ENCODE assay signal across 1 cellular context in the genomic region with DNA sequence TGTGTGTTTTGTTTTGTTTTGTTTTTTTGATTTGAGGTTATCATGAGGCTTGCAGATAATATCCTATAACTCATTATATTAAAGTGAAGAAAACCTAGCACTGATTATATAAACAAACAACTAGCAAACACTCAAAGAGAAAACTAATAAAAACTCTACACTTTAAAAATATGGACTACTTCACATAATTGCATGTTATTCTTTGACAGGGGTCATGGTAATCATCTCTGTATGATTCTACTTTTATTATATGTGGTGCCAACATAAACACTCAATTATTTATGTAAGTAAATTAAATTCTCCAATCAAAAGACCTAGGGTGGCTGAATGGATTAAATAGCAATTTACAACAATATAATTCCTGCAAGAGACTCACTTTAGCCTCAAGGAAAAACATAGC.
A peak's percentile ranks its signal among the peaks of the same experiment; 100 is the strongest.
TF ChIP-seq lines count a peak whose summit lies in the region.

No MANE protein-coding gene starts in this region.

TF ChIP-seq in HEK293, 187 proteins besides CTCF, POLR2A, EP300 and RAD21 (continued from another document):
- TF ChIP-seq, protein P1, sequence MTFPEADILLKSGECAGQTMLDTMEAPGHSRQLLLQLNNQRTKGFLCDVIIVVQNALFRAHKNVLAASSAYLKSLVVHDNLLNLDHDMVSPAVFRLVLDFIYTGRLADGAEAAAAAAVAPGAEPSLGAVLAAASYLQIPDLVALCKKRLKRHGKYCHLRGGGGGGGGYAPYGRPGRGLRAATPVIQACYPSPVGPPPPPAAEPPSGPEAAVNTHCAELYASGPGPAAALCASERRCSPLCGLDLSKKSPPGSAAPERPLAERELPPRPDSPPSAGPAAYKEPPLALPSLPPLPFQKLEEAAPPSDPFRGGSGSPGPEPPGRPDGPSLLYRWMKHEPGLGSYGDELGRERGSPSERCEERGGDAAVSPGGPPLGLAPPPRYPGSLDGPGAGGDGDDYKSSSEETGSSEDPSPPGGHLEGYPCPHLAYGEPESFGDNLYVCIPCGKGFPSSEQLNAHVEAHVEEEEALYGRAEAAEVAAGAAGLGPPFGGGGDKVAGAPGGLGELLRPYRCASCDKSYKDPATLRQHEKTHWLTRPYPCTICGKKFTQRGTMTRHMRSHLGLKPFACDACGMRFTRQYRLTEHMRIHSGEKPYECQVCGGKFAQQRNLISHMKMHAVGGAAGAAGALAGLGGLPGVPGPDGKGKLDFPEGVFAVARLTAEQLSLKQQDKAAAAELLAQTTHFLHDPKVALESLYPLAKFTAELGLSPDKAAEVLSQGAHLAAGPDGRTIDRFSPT (tag by site-specific recombination; IDR thresholded peaks at IDR 0.05): no peak
- TF ChIP-seq BCL11B (tag by site-specific recombination; IDR thresholded peaks at IDR 0.05; ENCODE audit: low read depth): 0 out of 2 replicates have a peak, but pooled peaks have one; percentile 31
- TF ChIP-seq, protein P2, sequence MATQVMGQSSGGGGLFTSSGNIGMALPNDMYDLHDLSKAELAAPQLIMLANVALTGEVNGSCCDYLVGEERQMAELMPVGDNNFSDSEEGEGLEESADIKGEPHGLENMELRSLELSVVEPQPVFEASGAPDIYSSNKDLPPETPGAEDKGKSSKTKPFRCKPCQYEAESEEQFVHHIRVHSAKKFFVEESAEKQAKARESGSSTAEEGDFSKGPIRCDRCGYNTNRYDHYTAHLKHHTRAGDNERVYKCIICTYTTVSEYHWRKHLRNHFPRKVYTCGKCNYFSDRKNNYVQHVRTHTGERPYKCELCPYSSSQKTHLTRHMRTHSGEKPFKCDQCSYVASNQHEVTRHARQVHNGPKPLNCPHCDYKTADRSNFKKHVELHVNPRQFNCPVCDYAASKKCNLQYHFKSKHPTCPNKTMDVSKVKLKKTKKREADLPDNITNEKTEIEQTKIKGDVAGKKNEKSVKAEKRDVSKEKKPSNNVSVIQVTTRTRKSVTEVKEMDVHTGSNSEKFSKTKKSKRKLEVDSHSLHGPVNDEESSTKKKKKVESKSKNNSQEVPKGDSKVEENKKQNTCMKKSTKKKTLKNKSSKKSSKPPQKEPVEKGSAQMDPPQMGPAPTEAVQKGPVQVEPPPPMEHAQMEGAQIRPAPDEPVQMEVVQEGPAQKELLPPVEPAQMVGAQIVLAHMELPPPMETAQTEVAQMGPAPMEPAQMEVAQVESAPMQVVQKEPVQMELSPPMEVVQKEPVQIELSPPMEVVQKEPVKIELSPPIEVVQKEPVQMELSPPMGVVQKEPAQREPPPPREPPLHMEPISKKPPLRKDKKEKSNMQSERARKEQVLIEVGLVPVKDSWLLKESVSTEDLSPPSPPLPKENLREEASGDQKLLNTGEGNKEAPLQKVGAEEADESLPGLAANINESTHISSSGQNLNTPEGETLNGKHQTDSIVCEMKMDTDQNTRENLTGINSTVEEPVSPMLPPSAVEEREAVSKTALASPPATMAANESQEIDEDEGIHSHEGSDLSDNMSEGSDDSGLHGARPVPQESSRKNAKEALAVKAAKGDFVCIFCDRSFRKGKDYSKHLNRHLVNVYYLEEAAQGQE (tag by site-specific recombination; IDR thresholded peaks at IDR 0.05): no peak
- TF ChIP-seq, protein P3, sequence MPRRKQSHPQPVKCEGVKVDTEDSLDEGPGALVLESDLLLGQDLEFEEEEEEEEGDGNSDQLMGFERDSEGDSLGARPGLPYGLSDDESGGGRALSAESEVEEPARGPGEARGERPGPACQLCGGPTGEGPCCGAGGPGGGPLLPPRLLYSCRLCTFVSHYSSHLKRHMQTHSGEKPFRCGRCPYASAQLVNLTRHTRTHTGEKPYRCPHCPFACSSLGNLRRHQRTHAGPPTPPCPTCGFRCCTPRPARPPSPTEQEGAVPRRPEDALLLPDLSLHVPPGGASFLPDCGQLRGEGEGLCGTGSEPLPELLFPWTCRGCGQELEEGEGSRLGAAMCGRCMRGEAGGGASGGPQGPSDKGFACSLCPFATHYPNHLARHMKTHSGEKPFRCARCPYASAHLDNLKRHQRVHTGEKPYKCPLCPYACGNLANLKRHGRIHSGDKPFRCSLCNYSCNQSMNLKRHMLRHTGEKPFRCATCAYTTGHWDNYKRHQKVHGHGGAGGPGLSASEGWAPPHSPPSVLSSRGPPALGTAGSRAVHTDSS (tag by site-specific recombination; IDR thresholded peaks at IDR 0.05): no peak
- peak; percentile 77 for TF ChIP-seq FEZF1 (tag by site-specific recombination; IDR thresholded peaks at IDR 0.05)
- TF ChIP-seq REPIN1 (tag by site-specific recombination; IDR thresholded peaks at IDR 0.05; ENCODE audit: low read depth): no peak
- no peak for TF ChIP-seq TRIM28 (IDR thresholded peaks at IDR 0.05; ENCODE audit: borderline replicate concordance, low read length)
- TF ChIP-seq MZF1 (tag by site-specific recombination; IDR thresholded peaks at IDR 0.05; ENCODE audit: borderline replicate concordance): no peak
- TF ChIP-seq GLI2 (tag by site-specific recombination; IDR thresholded peaks at IDR 0.05; ENCODE audit: borderline replicate concordance, low read depth): 0 out of 2 replicates have a peak, but pooled peaks have one; percentile 16
- TF ChIP-seq ZNF843 (tag by site-specific recombination; IDR thresholded peaks at IDR 0.05): peak; percentile 87
- TF ChIP-seq WT1 (tag by site-specific recombination; IDR thresholded peaks at IDR 0.05): peak; percentile 67; the same call in 1 of the 2 replicates
- no peak for TF ChIP-seq ZNF510 (tag by site-specific recombination; IDR thresholded peaks at IDR 0.05; ENCODE audit: insufficient replicate concordance)
- no peak for TF ChIP-seq ZSCAN16 (tag by site-specific recombination; IDR thresholded peaks at IDR 0.05)
- no peak for TF ChIP-seq ZNF701 (tag by site-specific recombination; IDR thresholded peaks at IDR 0.05)
- no peak for TF ChIP-seq ZNF311 (tag by site-specific recombination; IDR thresholded peaks at IDR 0.05; ENCODE audit: borderline replicate concordance)
- no peak for TF ChIP-seq ZFP41 (tag by site-specific recombination; IDR thresholded peaks at IDR 0.05; ENCODE audit: borderline replicate concordance)
- TF ChIP-seq, protein P4, sequence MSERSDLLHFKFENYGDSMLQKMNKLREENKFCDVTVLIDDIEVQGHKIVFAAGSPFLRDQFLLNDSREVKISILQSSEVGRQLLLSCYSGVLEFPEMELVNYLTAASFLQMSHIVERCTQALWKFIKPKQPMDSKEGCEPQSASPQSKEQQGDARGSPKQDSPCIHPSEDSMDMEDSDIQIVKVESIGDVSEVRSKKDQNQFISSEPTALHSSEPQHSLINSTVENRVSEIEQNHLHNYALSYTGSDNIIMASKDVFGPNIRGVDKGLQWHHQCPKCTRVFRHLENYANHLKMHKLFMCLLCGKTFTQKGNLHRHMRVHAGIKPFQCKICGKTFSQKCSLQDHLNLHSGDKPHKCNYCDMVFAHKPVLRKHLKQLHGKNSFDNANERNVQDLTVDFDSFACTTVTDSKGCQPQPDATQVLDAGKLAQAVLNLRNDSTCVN (tag by site-specific recombination; optimal IDR thresholded peaks at IDR 0.05): no peak
